ENCODE assay signal across 8 cellular contexts in the genomic region with DNA sequence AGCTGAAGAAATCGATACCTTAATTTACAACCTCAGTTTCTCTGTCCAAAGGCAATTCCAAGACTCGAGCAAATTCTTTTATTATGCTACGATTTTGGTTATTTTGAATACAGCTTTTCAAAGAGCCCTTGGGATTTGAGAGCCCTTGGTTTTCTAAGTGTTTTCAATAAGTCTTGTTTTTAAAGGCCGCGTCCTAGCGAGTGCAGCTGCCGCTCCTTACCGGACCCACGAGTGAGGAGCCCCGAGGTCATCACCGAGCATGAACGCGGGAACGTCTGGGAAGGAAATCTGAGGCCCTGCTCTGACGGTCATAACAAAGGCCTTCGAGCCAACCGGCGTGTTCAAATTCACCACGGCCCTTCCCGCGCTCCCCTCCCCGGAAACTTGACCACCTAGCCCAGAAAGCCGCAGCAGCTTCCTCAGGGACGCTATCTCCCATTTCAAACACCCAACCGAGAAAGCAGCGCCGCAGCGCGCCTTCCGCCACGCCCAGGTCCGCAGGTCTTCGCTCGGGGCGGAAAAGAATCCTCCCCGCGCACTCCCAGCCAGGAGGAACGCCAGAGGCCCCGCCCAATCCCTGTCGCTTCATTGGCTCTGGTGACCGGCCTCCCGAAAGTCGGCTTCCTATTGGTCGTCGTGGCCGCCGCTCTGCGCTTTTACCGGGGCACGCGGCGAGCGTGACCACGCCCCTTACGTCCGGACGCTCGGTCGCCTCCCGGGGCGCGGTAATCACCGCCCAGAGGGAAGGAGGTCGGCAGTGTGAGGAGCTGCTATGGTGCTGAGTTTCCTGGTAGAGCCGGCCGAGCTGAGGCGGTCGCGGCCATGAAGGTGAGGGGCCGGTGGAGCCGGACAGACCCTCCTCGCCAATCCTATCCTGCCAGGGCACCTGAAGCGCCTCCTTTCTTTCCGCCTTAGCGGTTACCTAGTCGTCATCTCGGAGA. TPM values are rescaled to one million over a fixed set of nuclear protein-coding genes. Genes with fewer than 3 reads are reported as not detected.
DNase-seq lines count a peak whose midpoint lies in the region; ATAC-seq and FAIRE-seq lines count a peak whose summit lies in the region.

RNF34 (plus strand) TSS at position 728 of the 941 bp plus-strand sequence; CDS start at position 823, 95 bp downstream.

- H3K4me3 ChIP-seq in muscle layer of duodenum (ENCODE audit: low read depth in 1 of 2, low read length in 2 of 2): peak within 1 kb of the TSS; percentile 93 to 96

- no peaks in the 10 kb centered on the region for H3K9me3 ChIP-seq in KOPT-K1 (ENCODE audit: insufficient read depth, low read length, poor library complexity, severe bottlenecking)
- no peaks in the 10 kb centered on the region for H3K9me3 ChIP-seq in muscle layer of duodenum (ENCODE audit: control insufficient read depth in 1 of 2, low read length in 2 of 2)

- peak; percentile 83 for FAIRE-seq in RCC 7860 (lab: Jason Lieb, UNC)

- no peaks in the 10 kb centered on the region for H3K27me3 ChIP-seq in muscle layer of duodenum (ENCODE audit: low read depth, low read length)

- peaks cover 12 to 27% of the 10 kb centered on the region in 2 donors for H3K4me1 ChIP-seq in muscle layer of duodenum (ENCODE audit: control insufficient read depth in 1 of 2, insufficient read depth in 2 of 2, low read length in 2 of 2)

- peaks cover 44% of the 10 kb centered on the region for H3K4me1 Mint-ChIP-seq in activated T-cell treated with anti-CD3 and anti-CD28 coated beads, Interleukin-2, amount 50 U/mL, for 72 hours (ENCODE audit: low read depth)

- peak; percentile 95 for ATAC-seq in GM21786 (IDR thresholded peaks at IDR 0.05; ENCODE audit: unreplicated experiment)
- peak; percentile 90 for ATAC-seq in activated T-cell treated with anti-CD3 and anti-CD28 coated beads, Interleukin-2, amount 50 U/mL, for 72 hours (replicated peaks in 1 of 2)
- ATAC-seq in esophagus mucosa: peak; percentile 99

- no peaks in the 10 kb centered on the region for H3K27me3 Mint-ChIP-seq in activated T-cell treated with anti-CD3 and anti-CD28 coated beads, Interleukin-2, amount 50 U/mL, for 72 hours (ENCODE audit: low read depth)

- peak within 1 kb of the TSS; percentile 82 to 89 for H3K4me3 Mint-ChIP-seq in activated T-cell treated with anti-CD3 and anti-CD28 coated beads, Interleukin-2, amount 50 U/mL, for 72 hours

- no peaks in the 10 kb centered on the region for H3K9me3 Mint-ChIP-seq in activated T-cell treated with anti-CD3 and anti-CD28 coated beads, Interleukin-2, amount 50 U/mL, for 72 hours

- peaks cover 23% of the 10 kb centered on the region for H3K36me3 ChIP-seq in KOPT-K1 (ENCODE audit: insufficient read depth, low read length)
- H3K36me3 ChIP-seq in muscle layer of duodenum (ENCODE audit: control insufficient read depth in 1 of 2, insufficient read depth in 2 of 2, low read length in 2 of 2): peaks cover 0 to 3% of the 10 kb centered on the region in 2 donors

- DNase-seq in DMS79 (lab: John Stamatoyannopoulos, UW): peak; percentile 97
- DNase-seq in RCC 7860 (ENCODE audit: low spot score): peak; percentile 94
- DNase-seq in activated T-cell treated with anti-CD3 and anti-CD28 coated beads, Interleukin-2, amount 50 U/mL, for 72 hours: peak; percentile 98 to 99
- DNase-seq in stimulated activated CD8-positive, alpha-beta memory T cell treated with anti-CD3 and anti-CD28 coated beads, Interleukin-7, amount 100 ng/mL, for 4 hours (ENCODE audit: low read depth in 2 of 2): peak; percentile 95 to 97

- H3K27ac ChIP-seq in KOPT-K1 (ENCODE audit: low read depth, low read length, poor library complexity, severe bottlenecking) (peak within 1 kb of the TSS; percentile 78), muscle layer of duodenum (ENCODE audit: low read length) (peak within 1 kb of the TSS; percentile 91)

- H3K27ac Mint-ChIP-seq in activated T-cell treated with anti-CD3 and anti-CD28 coated beads, Interleukin-2, amount 50 U/mL, for 72 hours: peak within 1 kb of the TSS; percentile 95

- peaks cover 8 to 20% of the 10 kb centered on the region in 2 donors for H3K36me3 Mint-ChIP-seq in activated T-cell treated with anti-CD3 and anti-CD28 coated beads, Interleukin-2, amount 50 U/mL, for 72 hours (ENCODE audit: insufficient read depth in 2 of 2)

RNA-seq across cellular contexts. Expression of gene RNF34, which starts in this region (rescaled TPM):
- total RNA-seq in activated T-cell treated with anti-CD3 and anti-CD28 coated beads, Interleukin-2, amount 50 U/mL, for 72 hours: 10 to 100 TPM; 88.6 to 99.0 TPM
- total RNA-seq in esophagus mucosa: 25.5 TPM

Comparison
In these comparisons a context has a peak if more than half of its experiments do, and no peak if none do; other contexts are left out.
1. Peak in every context shown above with its lines: DNase-seq, ATAC-seq, H3K4me3 ChIP-seq and H3K27ac ChIP-seq.